In the genomic region with DNA sequence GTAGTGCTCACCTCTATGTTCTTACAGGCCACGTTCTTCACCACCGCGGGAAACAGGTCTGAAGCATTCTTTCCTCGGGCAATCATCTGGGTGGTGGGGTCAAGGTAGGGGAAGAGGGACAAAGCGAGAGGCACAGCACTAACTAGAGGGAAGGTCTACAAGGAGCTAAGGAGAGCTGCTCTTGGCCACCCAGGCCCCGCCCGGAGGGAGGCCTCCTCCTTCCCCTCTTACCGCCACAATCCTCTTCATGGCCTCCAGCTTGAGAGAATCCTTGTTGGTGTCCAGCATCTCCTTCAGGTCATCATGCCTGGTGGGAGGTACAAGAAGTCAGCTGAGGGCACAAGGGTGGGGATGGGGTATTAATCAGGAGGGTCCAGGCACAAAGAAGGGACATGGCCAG, we compare ENCODE assay signal across 1 cellular context.
TF ChIP-seq lines count a peak whose summit lies in the region.

No MANE protein-coding gene starts in this region.

TF ChIP-seq in K562, 482 proteins besides CTCF, POLR2A, EP300 and RAD21 (continued from another document):
- TF ChIP-seq, protein P1, sequence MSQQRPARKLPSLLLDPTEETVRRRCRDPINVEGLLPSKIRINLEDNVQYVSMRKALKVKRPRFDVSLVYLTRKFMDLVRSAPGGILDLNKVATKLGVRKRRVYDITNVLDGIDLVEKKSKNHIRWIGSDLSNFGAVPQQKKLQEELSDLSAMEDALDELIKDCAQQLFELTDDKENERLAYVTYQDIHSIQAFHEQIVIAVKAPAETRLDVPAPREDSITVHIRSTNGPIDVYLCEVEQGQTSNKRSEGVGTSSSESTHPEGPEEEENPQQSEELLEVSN (IDR thresholded peaks at IDR 0.05; ENCODE audit: borderline replicate concordance in 1 of 2, extremely low read depth in 1 of 2, insufficient read depth in 1 of 2, insufficient read length in 1 of 2, low read depth in 1 of 2, low read length in 1 of 2, poor library complexity in 1 of 2, severe bottlenecking in 1 of 2) = no peak
- TF ChIP-seq CCNT2 (IDR thresholded peaks at IDR 0.05; ENCODE audit: borderline replicate concordance, extremely low read depth, insufficient read length, low read depth, low read length) = no peak
- TF ChIP-seq LARP7 (IDR thresholded peaks at IDR 0.05) = no peak
- no peak for TF ChIP-seq CEBPG (CRISPR knock-in tag; IDR thresholded peaks at IDR 0.05)
- no peak for TF ChIP-seq CEBPG (tag; conservative IDR thresholded peaks at IDR 0.05 in 1 of 2, IDR thresholded peaks at IDR 0.05 in 1 of 2)
- TF ChIP-seq, protein P2, sequence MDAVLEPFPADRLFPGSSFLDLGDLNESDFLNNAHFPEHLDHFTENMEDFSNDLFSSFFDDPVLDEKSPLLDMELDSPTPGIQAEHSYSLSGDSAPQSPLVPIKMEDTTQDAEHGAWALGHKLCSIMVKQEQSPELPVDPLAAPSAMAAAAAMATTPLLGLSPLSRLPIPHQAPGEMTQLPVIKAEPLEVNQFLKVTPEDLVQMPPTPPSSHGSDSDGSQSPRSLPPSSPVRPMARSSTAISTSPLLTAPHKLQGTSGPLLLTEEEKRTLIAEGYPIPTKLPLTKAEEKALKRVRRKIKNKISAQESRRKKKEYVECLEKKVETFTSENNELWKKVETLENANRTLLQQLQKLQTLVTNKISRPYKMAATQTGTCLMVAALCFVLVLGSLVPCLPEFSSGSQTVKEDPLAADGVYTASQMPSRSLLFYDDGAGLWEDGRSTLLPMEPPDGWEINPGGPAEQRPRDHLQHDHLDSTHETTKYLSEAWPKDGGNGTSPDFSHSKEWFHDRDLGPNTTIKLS (IDR thresholded peaks at IDR 0.05; ENCODE audit: borderline replicate concordance, low read depth) = no peak
- no peak for TF ChIP-seq PTTG1 (tag; IDR thresholded peaks at IDR 0.05; ENCODE audit: low read depth)
- TF ChIP-seq ZNF583 (CRISPR knock-in tag; IDR thresholded peaks at IDR 0.05) = no peak
- no peak for TF ChIP-seq HMG20A (CRISPR knock-in tag; conservative IDR thresholded peaks at IDR 0.05)
- TF ChIP-seq, protein P3, sequence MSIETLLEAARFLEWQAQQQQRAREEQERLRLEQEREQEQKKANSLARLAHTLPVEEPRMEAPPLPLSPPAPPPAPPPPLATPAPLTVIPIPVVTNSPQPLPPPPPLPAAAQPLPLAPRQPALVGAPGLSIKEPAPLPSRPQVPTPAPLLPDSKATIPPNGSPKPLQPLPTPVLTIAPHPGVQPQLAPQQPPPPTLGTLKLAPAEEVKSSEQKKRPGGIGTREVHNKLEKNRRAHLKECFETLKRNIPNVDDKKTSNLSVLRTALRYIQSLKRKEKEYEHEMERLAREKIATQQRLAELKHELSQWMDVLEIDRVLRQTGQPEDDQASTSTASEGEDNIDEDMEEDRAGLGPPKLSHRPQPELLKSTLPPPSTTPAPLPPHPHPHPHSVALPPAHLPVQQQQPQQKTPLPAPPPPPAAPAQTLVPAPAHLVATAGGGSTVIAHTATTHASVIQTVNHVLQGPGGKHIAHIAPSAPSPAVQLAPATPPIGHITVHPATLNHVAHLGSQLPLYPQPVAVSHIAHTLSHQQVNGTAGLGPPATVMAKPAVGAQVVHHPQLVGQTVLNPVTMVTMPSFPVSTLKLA (conservative IDR thresholded peaks at IDR 0.05) = no peak
- TF ChIP-seq, protein P4, sequence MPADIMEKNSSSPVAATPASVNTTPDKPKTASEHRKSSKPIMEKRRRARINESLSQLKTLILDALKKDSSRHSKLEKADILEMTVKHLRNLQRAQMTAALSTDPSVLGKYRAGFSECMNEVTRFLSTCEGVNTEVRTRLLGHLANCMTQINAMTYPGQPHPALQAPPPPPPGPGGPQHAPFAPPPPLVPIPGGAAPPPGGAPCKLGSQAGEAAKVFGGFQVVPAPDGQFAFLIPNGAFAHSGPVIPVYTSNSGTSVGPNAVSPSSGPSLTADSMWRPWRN (IDR thresholded peaks at IDR 0.05; ENCODE audit: low read depth) = no peak
- TF ChIP-seq ADNP (tag; IDR thresholded peaks at IDR 0.05) = no peak
- TF ChIP-seq FOS (IDR thresholded peaks at IDR 0.05; ENCODE audit: extremely low read depth, insufficient read length) = no peak
- no peak for TF ChIP-seq JUN (IDR thresholded peaks at IDR 0.05; ENCODE audit: borderline replicate concordance, low read depth, low read length)
- TF ChIP-seq JUN (CRISPR knock-in tag; IDR thresholded peaks at IDR 0.05; ENCODE audit: borderline replicate concordance) = no peak
TF ChIP-seq in K562: peak in this region for 0.
